1 cellular context compared by ENCODE assay signal in the genomic region with DNA sequence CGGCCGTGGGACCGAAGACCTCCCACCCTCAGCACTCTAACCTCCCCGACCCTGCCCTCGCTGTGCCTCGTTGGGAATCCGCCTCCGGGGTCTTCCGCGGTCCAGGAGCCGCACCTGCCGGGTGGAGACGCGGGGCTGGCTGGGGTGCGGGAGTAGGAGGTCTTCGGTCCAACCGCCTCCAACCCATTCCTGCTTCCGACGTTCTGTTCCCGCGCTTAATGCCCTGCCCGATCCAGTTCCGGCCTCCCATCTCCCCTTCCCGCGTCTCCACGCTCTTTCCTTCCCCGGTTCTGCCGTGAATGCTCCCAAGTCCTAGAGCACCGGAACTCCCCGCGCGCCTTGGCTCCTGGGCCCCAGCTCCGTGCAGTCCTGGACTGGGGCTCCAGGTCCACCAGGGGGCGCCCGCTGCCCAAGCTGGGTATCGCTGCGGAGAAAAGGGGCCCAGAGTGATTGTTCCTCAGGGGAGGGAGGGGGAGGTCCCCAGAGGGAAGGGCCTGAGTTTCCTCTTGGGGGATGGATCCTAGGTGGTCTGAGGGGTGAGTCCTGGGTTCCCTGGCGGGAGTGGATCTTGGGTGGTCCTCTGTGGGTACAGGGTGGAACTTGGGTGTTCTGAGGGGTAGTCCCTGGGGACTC.
TF ChIP-seq lines count a peak whose summit lies in the region.

No MANE protein-coding gene starts in this region.

TF ChIP-seq in GM12878, 131 proteins besides CTCF, POLR2A, EP300 and RAD21 (continues in another document):
- TF ChIP-seq NBN (IDR thresholded peaks at IDR 0.05) (0 out of 2 replicates have a peak, but pooled peaks have one; percentile 90), POU2F2 (IDR thresholded peaks at IDR 0.05; ENCODE audit: borderline replicate concordance, low read depth, low read length) (peak; percentile 89), MTA3 (IDR thresholded peaks at IDR 0.05; ENCODE audit: borderline replicate concordance, low read length) (no peak; the same call in 1 of the 2 replicates), RFX5 (IDR thresholded peaks at IDR 0.05; ENCODE audit: low read depth, low read length) (no peak), ZNF384 (IDR thresholded peaks at IDR 0.05; ENCODE audit: borderline replicate concordance, low read depth, low read length) (0 out of 2 replicates have a peak, but pooled peaks have one; percentile 11), STAT3 (IDR thresholded peaks at IDR 0.05; ENCODE audit: low read depth, low read length) (no peak), BCLAF1 (IDR thresholded peaks at IDR 0.05) (no peak), BHLHE40 (IDR thresholded peaks at IDR 0.05; ENCODE audit: borderline replicate concordance in 1 of 2, low read depth in 2 of 2, low read length in 1 of 2) (peak; percentile 49 to 61; a peak in 3 of 4 replicates), EZH2 (IDR thresholded peaks at IDR 0.05; ENCODE audit: borderline replicate concordance, control insufficient read depth, low read depth, low read length) (no peak), CHD1 (IDR thresholded peaks at IDR 0.05; ENCODE audit: low read depth, low read length) (peak; percentile 58; the same call in 1 of the 2 replicates), PBX3 (IDR thresholded peaks at IDR 0.05; ENCODE audit: insufficient replicate concordance, low read depth, low read length) (no peak), BRCA1 (IDR thresholded peaks at IDR 0.05; ENCODE audit: low read depth, low read length) (no peak), RELB (IDR thresholded peaks at IDR 0.05; ENCODE audit: low read depth) (peak; percentile 78), MTA2 (IDR thresholded peaks at IDR 0.05; ENCODE audit: low read depth) (peak; percentile 70; the same call in 1 of the 2 replicates), ATF7 (IDR thresholded peaks at IDR 0.05; ENCODE audit: low read depth) (peak; percentile 55), IKZF2 (IDR thresholded peaks at IDR 0.05) (peak; percentile 94 to 96), CHD2 (IDR thresholded peaks at IDR 0.05; ENCODE audit: borderline replicate concordance, low read depth, low read length) (peak; percentile 28; the same call in 1 of the 2 replicates), RELA (IDR thresholded peaks at IDR 0.05; ENCODE audit: borderline replicate concordance, partially characterized antibody) (peak; percentile 57), SMC3 (IDR thresholded peaks at IDR 0.05; ENCODE audit: borderline replicate concordance, low read length) (peak; percentile 94), MXI1 (IDR thresholded peaks at IDR 0.05; ENCODE audit: low read depth, low read length) (no peak), NR2F1 (conservative IDR thresholded peaks at IDR 0.05) (peak; percentile 47; the same call in 1 of the 2 replicates), GATAD2B (conservative IDR thresholded peaks at IDR 0.05; ENCODE audit: low read depth) (peak; percentile 81), BMI1 (IDR thresholded peaks at IDR 0.05; ENCODE audit: borderline replicate concordance) (no peak), ZNF622 (IDR thresholded peaks at IDR 0.05) (no peak), STAT1 (conservative IDR thresholded peaks at IDR 0.05) (0 out of 2 replicates have a peak, but pooled peaks have one; percentile 38), RAD51 (IDR thresholded peaks at IDR 0.05) (no peak), ELK1 (IDR thresholded peaks at IDR 0.05; ENCODE audit: low read depth, low read length) (peak; percentile 42; the same call in 1 of the 2 replicates), TCF12 (IDR thresholded peaks at IDR 0.05; ENCODE audit: low read depth, low read length) (peak; percentile 13; the same call in 1 of the 2 replicates), TAF1 (IDR thresholded peaks at IDR 0.05; ENCODE audit: borderline replicate concordance, low read depth, low read length) (no peak), SP1 (IDR thresholded peaks at IDR 0.05; ENCODE audit: low read depth, low read length) (no peak), CBX3 (IDR thresholded peaks at IDR 0.05; ENCODE audit: borderline replicate concordance, low read depth) (no peak), IKZF1 (conservative IDR thresholded peaks at IDR 0.05) (peak; percentile 96), BCL11A (IDR thresholded peaks at IDR 0.05; ENCODE audit: low read depth, low read length) (0 out of 2 replicates have a peak, but pooled peaks have one; percentile 7), ZNF207 (IDR thresholded peaks at IDR 0.05; ENCODE audit: borderline replicate concordance) (peak; percentile 87; the same call in 1 of the 2 replicates), RBBP5 (conservative IDR thresholded peaks at IDR 0.05) (no peak), ZBTB33 (IDR thresholded peaks at IDR 0.05) (no peak), SRF (IDR thresholded peaks at IDR 0.05; ENCODE audit: low read depth in 2 of 2, low read length in 2 of 2) (peak in 1 of 2 experiments; percentile 72; a peak in 2 of 4 replicates), ZNF217 (IDR thresholded peaks at IDR 0.05) (no peak), TARDBP (IDR thresholded peaks at IDR 0.05; ENCODE audit: borderline replicate concordance) (peak; percentile 79), HSF1 (IDR thresholded peaks at IDR 0.05; ENCODE audit: low read depth, low read length) (no peak), JUNB (IDR thresholded peaks at IDR 0.05) (no peak), POLR2AphosphoS5 (IDR thresholded peaks at IDR 0.05; ENCODE audit: low read length) (0 out of 2 replicates have a peak, but pooled peaks have one; percentile 43), POLR2AphosphoS2 (IDR thresholded peaks at IDR 0.05; ENCODE audit: low read depth, low read length) (peak; percentile 72; the same call in 1 of the 2 replicates), TCF3 (IDR thresholded peaks at IDR 0.05; ENCODE audit: borderline replicate concordance, insufficient read depth, low read depth, low read length) (no peak), EGR1 (IDR thresholded peaks at IDR 0.05; ENCODE audit: borderline replicate concordance in 1 of 2, low read depth in 2 of 2, low read length in 2 of 2) (peak in 1 of 2 experiments; percentile 47; a peak in 1 of 3 replicates), RUNX3 (IDR thresholded peaks at IDR 0.05; ENCODE audit: low read length) (no peak), KDM1A (IDR thresholded peaks at IDR 0.05; ENCODE audit: borderline replicate concordance) (no peak), TBL1XR1 (IDR thresholded peaks at IDR 0.05; ENCODE audit: low read depth, low read length) (peak; percentile 48; the same call in 1 of the 2 replicates)
- TF ChIP-seq, protein P1, sequence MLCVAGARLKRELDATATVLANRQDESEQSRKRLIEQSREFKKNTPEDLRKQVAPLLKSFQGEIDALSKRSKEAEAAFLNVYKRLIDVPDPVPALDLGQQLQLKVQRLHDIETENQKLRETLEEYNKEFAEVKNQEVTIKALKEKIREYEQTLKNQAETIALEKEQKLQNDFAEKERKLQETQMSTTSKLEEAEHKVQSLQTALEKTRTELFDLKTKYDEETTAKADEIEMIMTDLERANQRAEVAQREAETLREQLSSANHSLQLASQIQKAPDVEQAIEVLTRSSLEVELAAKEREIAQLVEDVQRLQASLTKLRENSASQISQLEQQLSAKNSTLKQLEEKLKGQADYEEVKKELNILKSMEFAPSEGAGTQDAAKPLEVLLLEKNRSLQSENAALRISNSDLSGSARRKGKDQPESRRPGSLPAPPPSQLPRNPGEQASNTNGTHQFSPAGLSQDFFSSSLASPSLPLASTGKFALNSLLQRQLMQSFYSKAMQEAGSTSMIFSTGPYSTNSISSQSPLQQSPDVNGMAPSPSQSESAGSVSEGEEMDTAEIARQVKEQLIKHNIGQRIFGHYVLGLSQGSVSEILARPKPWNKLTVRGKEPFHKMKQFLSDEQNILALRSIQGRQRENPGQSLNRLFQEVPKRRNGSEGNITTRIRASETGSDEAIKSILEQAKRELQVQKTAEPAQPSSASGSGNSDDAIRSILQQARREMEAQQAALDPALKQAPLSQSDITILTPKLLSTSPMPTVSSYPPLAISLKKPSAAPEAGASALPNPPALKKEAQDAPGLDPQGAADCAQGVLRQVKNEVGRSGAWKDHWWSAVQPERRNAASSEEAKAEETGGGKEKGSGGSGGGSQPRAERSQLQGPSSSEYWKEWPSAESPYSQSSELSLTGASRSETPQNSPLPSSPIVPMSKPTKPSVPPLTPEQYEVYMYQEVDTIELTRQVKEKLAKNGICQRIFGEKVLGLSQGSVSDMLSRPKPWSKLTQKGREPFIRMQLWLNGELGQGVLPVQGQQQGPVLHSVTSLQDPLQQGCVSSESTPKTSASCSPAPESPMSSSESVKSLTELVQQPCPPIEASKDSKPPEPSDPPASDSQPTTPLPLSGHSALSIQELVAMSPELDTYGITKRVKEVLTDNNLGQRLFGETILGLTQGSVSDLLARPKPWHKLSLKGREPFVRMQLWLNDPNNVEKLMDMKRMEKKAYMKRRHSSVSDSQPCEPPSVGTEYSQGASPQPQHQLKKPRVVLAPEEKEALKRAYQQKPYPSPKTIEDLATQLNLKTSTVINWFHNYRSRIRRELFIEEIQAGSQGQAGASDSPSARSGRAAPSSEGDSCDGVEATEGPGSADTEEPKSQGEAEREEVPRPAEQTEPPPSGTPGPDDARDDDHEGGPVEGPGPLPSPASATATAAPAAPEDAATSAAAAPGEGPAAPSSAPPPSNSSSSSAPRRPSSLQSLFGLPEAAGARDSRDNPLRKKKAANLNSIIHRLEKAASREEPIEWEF (IDR thresholded peaks at IDR 0.05; ENCODE audit: insufficient replicate concordance, low read depth, low read length) = no peak
